Comparison of ENCODE assay signal across 11 cellular contexts in genomic region chr9:114112778-114113585, GRCh38. TPM values are rescaled to one million over a fixed set of nuclear protein-coding genes. Genes with fewer than 3 reads are reported as not detected.
DNase-seq lines count a peak whose midpoint lies in the region; ATAC-seq and TF ChIP-seq lines count a peak whose summit lies in the region.
"Had no signal": no experiment of that assay in that cellular context is flagged by ENCODE, and none has a peak within 500 bp of the region (broad histone marks: within the 10 kb centered on the region; RNA-seq: fewer than 3 reads in every experiment).

No MANE protein-coding gene starts in this region.

- 0 out of 2 replicates have a peak overlapping the region, but pooled peaks have one; percentile 9 for H2BK120ac ChIP-seq in IMR-90 (ENCODE audit: low read depth, low read length)

- H4K8ac ChIP-seq in IMR-90 (ENCODE audit: low read depth in 2 of 2, low read length in 2 of 2) = no peak overlapping the region

- H4K20me1 ChIP-seq in IMR-90 (ENCODE audit: insufficient read depth, low read length) = no peaks in the 10 kb centered on the region; the same call in 1 of the 2 replicates

- H3K36me3 ChIP-seq in IMR-90 (ENCODE audit: control insufficient read depth, insufficient read depth, low read length) (no peaks in the 10 kb centered on the region), suprapubic skin (no peaks in the 10 kb centered on the region)

- intact Hi-C loops in IMR-90 (cut with micrococcal nuclease) (no loop called here), left colon (cut with DNase I, micrococcal nuclease) (no loop called here)

- peak overlapping the region; percentile 68 for H2AK9ac ChIP-seq in IMR-90 (replicated peaks; ENCODE audit: low read depth, low read length, poor library complexity)

- no peak for TF ChIP-seq EP300 in suprapubic skin (IDR thresholded peaks at IDR 0.05)

- H3K27me3 ChIP-seq in IMR-90 (ENCODE audit: control insufficient read depth, insufficient read depth, low read length) (peaks cover 24% of the 10 kb centered on the region), suprapubic skin (no peaks in the 10 kb centered on the region)

- H2BK15ac ChIP-seq in IMR-90 (ENCODE audit: low read depth, low read length) = no peak overlapping the region

- DNase-seq in IMR-90 (peak; percentile 75), choroid plexus epithelial cell (ENCODE audit: low read depth) (peak; percentile 65), left colon (peak; percentile 76 to 78), suprapubic skin (ENCODE audit: low spot score in 2 of 2) (peak; percentile 83 to 91), HUDEP-2 (lab: John Stamatoyannopoulos, UW; ENCODE audit: unreplicated experiment in 76 of 76) (no peak), NK-92 (lab: John Stamatoyannopoulos, UW; ENCODE audit: unreplicated experiment) (no peak), GM13977 (ENCODE audit: low spot score) (no peak)
- no peak for DNase-seq in activated CD4-positive, alpha-beta T cell treated with anti-CD3 and anti-CD28 coated beads, Interleukin-2, amount 10 ng/mL, durations not matched to agents 7 days and 5 days
- DNase-seq: NCI-H1694 treated with DMSO at 0.1 percent for 48 hours had no signal

- H3K4me1 Mint-ChIP-seq in activated CD4-positive, alpha-beta T cell treated with anti-CD3 and anti-CD28 coated beads, Interleukin-2, amount 10 ng/mL, durations not matched to agents 7 days and 5 days = no peaks in the 10 kb centered on the region

- H3K27me3 Mint-ChIP-seq in activated CD4-positive, alpha-beta T cell treated with anti-CD3 and anti-CD28 coated beads, Interleukin-2, amount 10 ng/mL, durations not matched to agents 7 days and 5 days = peaks cover 6% of the 10 kb centered on the region

- no peaks in the 10 kb centered on the region for H3K79me1 ChIP-seq in IMR-90 (ENCODE audit: low read depth in 1 of 2, low read length in 2 of 2)

- peak overlapping the region; percentile 53; the same call in 1 of the 2 replicates for H2AK5ac ChIP-seq in IMR-90 (ENCODE audit: low read depth, low read length)

- ATAC-seq in IMR-90 (ENCODE audit: low read depth) = peak; percentile 16; the same call in 1 of the 2 replicates
- ATAC-seq in left colon = peak; percentile 82

- no peak for TF ChIP-seq CTCF in IMR-90 (conservative IDR thresholded peaks at IDR 0.05; ENCODE audit: low read depth, low read length)
- TF ChIP-seq CTCF in choroid plexus epithelial cell (conservative IDR thresholded peaks at IDR 0.05; ENCODE audit: low read depth, low read length) = no peak
- no peak for TF ChIP-seq CTCF in suprapubic skin (IDR thresholded peaks at IDR 0.05)
- no peak for TF ChIP-seq CTCF in GM13977 (IDR thresholded peaks at IDR 0.05; ENCODE audit: extremely low read depth, insufficient read depth, missing control alignments)

- CTCF ChIA-PET in IMR-90 (lab: Yijun Ruan, JAX) = interaction anchor here (1.4 to 1.8 kb wide), 2 partner anchors 42 to 159 kb away, joined by 4 read pairs; partner anchors contain the start of gene COL27A1
- CTCF ChIA-PET in activated CD4-positive, alpha-beta T cell treated with anti-CD3 and anti-CD28 coated beads, Interleukin-2, amount 10 ng/mL, durations not matched to agents 7 days and 5 days (lab: Charles Lee) = interaction anchor here (1.0 to 1.2 kb wide), 2 partner anchors 9 to 30 kb away, joined by 3 read pairs; no protein-coding TSS in a partner anchor

- H3K4me3 Mint-ChIP-seq in activated CD4-positive, alpha-beta T cell treated with anti-CD3 and anti-CD28 coated beads, Interleukin-2, amount 10 ng/mL, durations not matched to agents 7 days and 5 days = no peak overlapping the region

- no peak overlapping the region for H2BK20ac ChIP-seq in IMR-90 (ENCODE audit: low read depth, low read length)

- no peak overlapping the region for H3K4me2 ChIP-seq in IMR-90 (ENCODE audit: low read depth, low read length)

- H3K9me1 ChIP-seq in IMR-90 (ENCODE audit: insufficient read depth, low read length) = no peaks in the 10 kb centered on the region; the same call in 1 of the 2 replicates

- H3K14ac ChIP-seq in IMR-90 (replicated peaks; ENCODE audit: low read depth, low read length) = no peak overlapping the region

- no peak overlapping the region for H4K91ac ChIP-seq in IMR-90 (ENCODE audit: insufficient read depth, low read depth, low read length)

- WGBS in IMR-90 (ENCODE audit: extremely low coverage in 2 of 2, insufficient read length in 1 of 2), 2 experiments = 25% methylated on average over 4 of the region's 10 CpGs; no CpG with 5 or more reads in 1 of the 2 experiments
- WGBS in suprapubic skin = 15% methylated on average over 8 of the region's 10 CpGs

- no TSS peak for BruUV-seq in IMR-90 (replicated peaks; lab: Mats Ljungman, UMichigan)

- 0 out of 2 replicates have a peak overlapping the region, but pooled peaks have one; percentile 62 for H3K23ac ChIP-seq in IMR-90 (ENCODE audit: low read depth, low read length)

- H3K9me3 ChIP-seq in IMR-90 (ENCODE audit: control insufficient read depth, insufficient read depth, low read length) (no peaks in the 10 kb centered on the region), suprapubic skin (no peaks in the 10 kb centered on the region)

- peak overlapping the region; percentile 67 for H2AFZ ChIP-seq in IMR-90 (replicated peaks; ENCODE audit: low read length, poor library complexity)

- no peak overlapping the region for H4K5ac ChIP-seq in IMR-90 (ENCODE audit: low read depth, low read length)

- H3K4me3 ChIP-seq in IMR-90 (ENCODE audit: insufficient read depth, low read depth, low read length) (no peak overlapping the region), choroid plexus epithelial cell (ENCODE audit: low read depth, low read length) (no peak overlapping the region), suprapubic skin (no peak overlapping the region)

- peak overlapping the region; percentile 20; the same call in 1 of the 2 replicates for H3K4ac ChIP-seq in IMR-90 (ENCODE audit: low read depth, low read length)

- in situ Hi-C loops in IMR-90 (cut with MboI; ENCODE audit: low sequenced_read_pairs) (loop anchor here (5.0 kb wide), 1 partner anchor 179 kb away; no protein-coding TSS in a partner anchor), GM13977 (cut with MboI; ENCODE audit: low pct_unique_long_range_greater_than_20kb, low sequenced_read_pairs, unreplicated experiment) (loop anchor here (25.0 kb wide), 1 partner anchor 174 kb away; no protein-coding TSS in a partner anchor)

- H3K56ac ChIP-seq in IMR-90 (ENCODE audit: extremely low read depth, insufficient read depth, low read length) = no peak overlapping the region

- no peak overlapping the region for H3K9ac ChIP-seq in IMR-90 (ENCODE audit: low read depth, low read length)

- H3K4me1 ChIP-seq in IMR-90 (ENCODE audit: control insufficient read depth, insufficient read depth, low read length) (peaks cover 9% of the 10 kb centered on the region), suprapubic skin (peaks cover 16% of the 10 kb centered on the region)

- no peak for TF ChIP-seq POLR2A in IMR-90 (IDR thresholded peaks at IDR 0.05; ENCODE audit: low read depth, low read length)
- no peak for TF ChIP-seq POLR2A in suprapubic skin (IDR thresholded peaks at IDR 0.05)

- no peak overlapping the region for H3K27ac ChIP-seq in IMR-90 (ENCODE audit: insufficient read depth, low read length)
- peak overlapping the region; percentile 28 for H3K27ac ChIP-seq in suprapubic skin

- no peaks in the 10 kb centered on the region for H3K36me3 Mint-ChIP-seq in activated CD4-positive, alpha-beta T cell treated with anti-CD3 and anti-CD28 coated beads, Interleukin-2, amount 10 ng/mL, durations not matched to agents 7 days and 5 days (ENCODE audit: low read depth)

- no peaks in the 10 kb centered on the region for H3K9me3 Mint-ChIP-seq in activated CD4-positive, alpha-beta T cell treated with anti-CD3 and anti-CD28 coated beads, Interleukin-2, amount 10 ng/mL, durations not matched to agents 7 days and 5 days
- H3K9me3 Mint-ChIP-seq: activated T-helper 2 cell treated with anti-CD3 and anti-CD28 coated beads, Interferon-gamma antibody, Interleukin-2, Interleukin-4, amounts not matched to agents 10 μg/mL and 5 μg/mL and 100 μg/mL, durations not matched to agents 14 hours and 24 hours and 36 hours had no signal

- H3K18ac ChIP-seq in IMR-90 (ENCODE audit: low read depth, low read length) = no peak overlapping the region

- no peak overlapping the region for H2BK5ac ChIP-seq in IMR-90 (ENCODE audit: low read depth, low read length, poor library complexity, severe bottlenecking)

- TF ChIP-seq RAD21 in IMR-90 (IDR thresholded peaks at IDR 0.05; ENCODE audit: low read length) = no peak

- H3K27ac Mint-ChIP-seq in activated CD4-positive, alpha-beta T cell treated with anti-CD3 and anti-CD28 coated beads, Interleukin-2, amount 10 ng/mL, durations not matched to agents 7 days and 5 days = no peak overlapping the region
- H3K27ac Mint-ChIP-seq: activated T-helper 2 cell treated with anti-CD3 and anti-CD28 coated beads, Interferon-gamma antibody, Interleukin-2, Interleukin-4, amounts not matched to agents 10 μg/mL and 5 μg/mL and 100 μg/mL, durations not matched to agents 14 hours and 24 hours and 36 hours had no signal

- POLR2A ChIA-PET in IMR-90 (lab: Charles Lee; ENCODE audit: unreplicated experiment) = no interaction called here
- POLR2A ChIA-PET in activated CD4-positive, alpha-beta T cell treated with anti-CD3 and anti-CD28 coated beads, Interleukin-2, amount 10 ng/mL, durations not matched to agents 7 days and 5 days (lab: Charles Lee) = no interaction called here

- dilution Hi-C loops in IMR-90 (cut with HindIII; ENCODE audit: low sequenced_read_pairs, unreplicated experiment) = no loop called here

RNA-seq across cellular contexts. Expression of gene KIF12, which starts 13.9 kb away (rescaled TPM):
- total RNA-seq in IMR-90 (2012; rRNA removed) = not detected in 2 replicates
- polyA plus RNA-seq in IMR-90 (2012; rRNA removed) = 0.11 TPM in 1 of 2 replicates, not detected in the other
- 0.04 TPM in 1 of 2 replicates, not detected in the other for polyA plus RNA-seq in IMR-90 (2012; cell fraction: cytosol; rRNA removed)
- polyA plus RNA-seq in IMR-90 (2012; cell fraction: nucleus; rRNA removed; ENCODE audit: low replicate concordance) = 0.21 and 0.58 TPM in 2 replicates
- 10 to 100 TPM; 19.5 to 27.9 TPM for total RNA-seq in left colon
- total RNA-seq in suprapubic skin = 1 to 10 TPM; 1.1 to 3.1 (median 2.1) TPM
- total RNA-seq in activated CD4-positive, alpha-beta T cell treated with anti-CD3 and anti-CD28 coated beads, Interleukin-2, amount 10 ng/mL, durations not matched to agents 7 days and 5 days = not detected
- total RNA-seq: activated T-helper 2 cell treated with anti-CD3 and anti-CD28 coated beads, Interferon-gamma antibody, Interleukin-2, Interleukin-4, amounts not matched to agents 10 μg/mL and 5 μg/mL and 100 μg/mL, durations not matched to agents 14 hours and 24 hours and 36 hours; T-helper 2 cell treated with Interferon-gamma antibody and Interleukin-4, amounts not matched to agents 100 ng/mL and 5 ng/mL, for 36 hours had no signal

RNA-seq across cellular contexts. Expression of gene AMBP, which starts 34.9 kb away (rescaled TPM):
- total RNA-seq in IMR-90 (2012; rRNA removed) = not detected in 2 replicates
- polyA plus RNA-seq in IMR-90 (2012; rRNA removed) = not detected in 2 replicates
- 0.10 and 0.13 TPM in 2 replicates for polyA plus RNA-seq in IMR-90 (2012; cell fraction: cytosol; rRNA removed)
- polyA plus RNA-seq in IMR-90 (2012; cell fraction: nucleus; rRNA removed; ENCODE audit: low replicate concordance) = not detected in 2 replicates
- total RNA-seq in left colon = under 1 TPM; 0.39 to 0.64 TPM
- total RNA-seq in suprapubic skin = 1 to 10 TPM in 1 of 4 donors, not detected in 3; 3.6 TPM
- total RNA-seq in activated CD4-positive, alpha-beta T cell treated with anti-CD3 and anti-CD28 coated beads, Interleukin-2, amount 10 ng/mL, durations not matched to agents 7 days and 5 days = not detected
- total RNA-seq: activated T-helper 2 cell treated with anti-CD3 and anti-CD28 coated beads, Interferon-gamma antibody, Interleukin-2, Interleukin-4, amounts not matched to agents 10 μg/mL and 5 μg/mL and 100 μg/mL, durations not matched to agents 14 hours and 24 hours and 36 hours; T-helper 2 cell treated with Interferon-gamma antibody and Interleukin-4, amounts not matched to agents 100 ng/mL and 5 ng/mL, for 36 hours had no signal

RNA-seq across cellular contexts. Expression of gene COL27A1, which starts 42.4 kb away (rescaled TPM):
- 2.2 and 3.2 TPM in 2 replicates for total RNA-seq in IMR-90 (2012; rRNA removed)
- polyA plus RNA-seq in IMR-90 (2012; rRNA removed) = 18.3 and 23.2 TPM in 2 replicates
- polyA plus RNA-seq in IMR-90 (2012; cell fraction: cytosol; rRNA removed) = 6.8 and 9.7 TPM in 2 replicates
- 118 and 194 TPM in 2 replicates for polyA plus RNA-seq in IMR-90 (2012; cell fraction: nucleus; rRNA removed; ENCODE audit: low replicate concordance)
- 1 to 10 TPM; 2.7 to 3.7 TPM for total RNA-seq in left colon
- 10 to 100 TPM; 14.2 to 32.9 (median 20.7) TPM for total RNA-seq in suprapubic skin
- under 1 TPM; 0.15 to 0.22 TPM for total RNA-seq in activated CD4-positive, alpha-beta T cell treated with anti-CD3 and anti-CD28 coated beads, Interleukin-2, amount 10 ng/mL, durations not matched to agents 7 days and 5 days

Comparison
In these comparisons a context has a peak if more than half of its experiments do, and no peak if none do; other contexts are left out.
1. DNase-seq: peak in IMR-90 (single experiment), choroid plexus epithelial cell (single experiment), left colon (2 of 2) and suprapubic skin (2 of 2); none in HUDEP-2 (0 of 76), NK-92 (single experiment), activated CD4-positive, alpha-beta T cell treated with anti-CD3 and anti-CD28 coated beads, Interleukin-2, amount 10 ng/mL, durations not matched to agents 7 days and 5 days (single experiment) and GM13977 (single experiment).
2. RNA of gene KIF12, which starts 13.9 kb away (total RNA-seq): 19.5 to 27.9 TPM in left colon; 1.1 to 3.1 TPM in suprapubic skin, not detected in IMR-90 and not detected in activated CD4-positive, alpha-beta T cell treated with anti-CD3 and anti-CD28 coated beads, Interleukin-2, amount 10 ng/mL, durations not matched to agents 7 days and 5 days; every median in the first group is over 4 times any median in the second.